In genomic region chr3:45482829-45483228, GRCh38 we compare ENCODE assay signal across 35 cellular contexts.
"Had no signal": no experiment of that assay in that cellular context is flagged by ENCODE, and none has a peak within 500 bp of the region (broad histone marks: within the 10 kb centered on the region; RNA-seq: fewer than 3 reads in every experiment).

No MANE protein-coding gene starts in this region.

- H3K4me3 ChIP-seq: MG63 had no signal

- H3K9me3 ChIP-seq: MG63 had no signal

- H3K27me3 ChIP-seq: MG63 had no signal

- DNase-seq: Kasumi-1, MG63, MM.1S, MV-4-11, NCI-H1048, NCI-H1092, NCI-H1092 treated with DMSO at 0.1 percent for 48 hours, NCI-H1105, NCI-H1417, NCI-H1417 treated with DMSO at 0.1 percent for 48 hours, NCI-H1436, NCI-H1436 treated with DMSO at 0.1 percent for 48 hours, NCI-H146, NCI-H1694, NCI-H1694 treated with DMSO at 0.1 percent for 48 hours, NCI-H187, NCI-H187 treated with DMSO at 0.1 percent for 48 hours, NCI-H1930, NCI-H2029, NCI-H2029 treated with DMSO at 0.1 percent for 48 hours, NCI-H2081, NCI-H2081 treated with DMSO at 0.1 percent for 48 hours, NCI-H2107, NCI-H2171, NCI-H2171 treated with DMSO at 0.1 percent for 48 hours, NCI-H2227 treated with DMSO at 0.1 percent for 48 hours, NCI-H226, NCI-H345, NCI-H446, NCI-H446 treated with DMSO at 0.1 percent for 48 hours, NCI-H510A, NCI-H510A treated with DMSO at 0.1 percent for 48 hours, NCI-H524, NCI-H524 treated with DMSO at 0.1 percent for 48 hours, NCI-H526 had no signal

- H3K36me3 ChIP-seq: MG63 had no signal
